Comparison of ENCODE assay signal across 38 cellular contexts in the genomic region with DNA sequence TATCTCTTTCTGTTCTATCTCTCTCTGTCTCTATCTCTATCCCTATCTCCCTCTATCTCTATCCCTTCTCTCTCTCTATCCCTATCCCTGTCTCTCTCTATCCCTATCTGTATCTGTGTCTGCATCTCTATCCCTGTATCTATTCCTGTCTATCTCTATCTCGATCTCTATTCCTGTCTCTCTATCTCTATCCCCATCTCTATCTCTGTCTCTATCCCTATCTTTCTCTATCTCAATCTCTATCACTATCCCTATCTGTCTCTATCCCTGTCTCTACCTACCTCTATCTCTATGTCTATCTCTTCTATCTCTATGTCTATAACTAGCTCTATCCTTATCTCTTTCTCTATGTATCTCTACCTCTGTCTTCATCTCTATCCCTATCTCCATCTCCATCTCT.
"Had no signal": no experiment of that assay in that cellular context is flagged by ENCODE, and none has a peak within 500 bp of the region (broad histone marks: within the 10 kb centered on the region; RNA-seq: fewer than 3 reads in every experiment).

No MANE protein-coding gene starts in this region.

- H3K4me1 ChIP-seq: adrenal gland, ascending aorta, body of pancreas, breast epithelium had no signal

- H3K4me1 Mint-ChIP-seq: activated naive CD4-positive, alpha-beta T cell treated with anti-CD3 and anti-CD28 coated beads, Interleukin-2, amount 10 ng/mL, durations not matched to agents 7 days and 5 days; activated naive CD4-positive, alpha-beta T cell treated with anti-CD3 and anti-CD28 coated beads, Interleukin-2, amount 50 U/mL, for 24 hours; activated naive CD8-positive, alpha-beta T cell treated with anti-CD3 and anti-CD28 coated beads for 36 hours; activated naive CD8-positive, alpha-beta T cell treated with anti-CD3 and anti-CD28 coated beads, Interleukin-2, amount 10 ng/mL, durations not matched to agents 7 days and 5 days; activated naive CD8-positive, alpha-beta T cell treated with anti-CD3 and anti-CD28 coated beads, Interleukin-2, amount 50 U/mL, for 24 hours; activated T-helper 17 cell treated with anti-CD3 and anti-CD28 coated beads, Interleukin-2, amount 50 U/mL, for 72 hours; brain; central memory CD8-positive, alpha-beta T cell had no signal

- H3K27me3 Mint-ChIP-seq: activated naive CD8-positive, alpha-beta T cell treated with anti-CD3 and anti-CD28 coated beads, Interleukin-2, amount 10 ng/mL, durations not matched to agents 7 days and 5 days; activated naive CD8-positive, alpha-beta T cell treated with anti-CD3 and anti-CD28 coated beads, Interleukin-2, amount 50 U/mL, for 24 hours; central memory CD8-positive, alpha-beta T cell had no signal

- H3K36me3 ChIP-seq: adrenal gland, ascending aorta, brain microvascular endothelial cell, breast epithelium, cardiac muscle cell had no signal

- H3K9me3 ChIP-seq: adrenal gland, ascending aorta, body of pancreas, breast epithelium had no signal

- H3K27ac Mint-ChIP-seq: activated naive CD4-positive, alpha-beta T cell treated with anti-CD3 and anti-CD28 coated beads for 36 hours; activated naive CD4-positive, alpha-beta T cell treated with anti-CD3 and anti-CD28 coated beads, Interleukin-2, amount 10 ng/mL, durations not matched to agents 7 days and 5 days; activated naive CD4-positive, alpha-beta T cell treated with anti-CD3 and anti-CD28 coated beads, Interleukin-2, amount 50 U/mL, for 24 hours; activated naive CD4-positive, alpha-beta T cell treated with anti-CD3 and anti-CD28 coated beads, Interleukin-2, amount 50 U/mL, for 72 hours; activated naive CD8-positive, alpha-beta T cell; activated naive CD8-positive, alpha-beta T cell treated with anti-CD3 and anti-CD28 coated beads for 36 hours; activated naive CD8-positive, alpha-beta T cell treated with anti-CD3 and anti-CD28 coated beads, Interleukin-2, amount 10 ng/mL, durations not matched to agents 7 days and 5 days; activated naive CD8-positive, alpha-beta T cell treated with anti-CD3 and anti-CD28 coated beads, Interleukin-2, amount 50 U/mL, for 24 hours; activated T-cell treated with anti-CD3 and anti-CD28 coated beads, Interleukin-2, amount 50 U/mL, for 24 hours; activated T-cell treated with anti-CD3 and anti-CD28 coated beads, Interleukin-2, amount 50 U/mL, for 72 hours; activated T-helper 1 cell treated with anti-CD3 and anti-CD28 coated beads, Interleukin-12 subunit alpha, Interleukin-12 subunit beta, Interleukin-2, Interleukin-4 antibody, amounts not matched to agents 30 ng/mL and 10 ng/mL and 1 ng/mL, durations not matched to agents 14 hours and 24 hours and 36 hours; activated T-helper 17 cell treated with anti-CD3 and anti-CD28 coated beads, Interleukin-2, amount 50 U/mL, for 72 hours; activated T-helper 2 cell treated with anti-CD3 and anti-CD28 coated beads, Interferon-gamma antibody, Interleukin-2, Interleukin-4, amounts not matched to agents 10 μg/mL and 5 μg/mL and 100 μg/mL, durations not matched to agents 14 hours and 24 hours and 36 hours; brain had no signal

- ATAC-seq: activated naive CD4-positive, alpha-beta T cell treated with anti-CD3 and anti-CD28 coated beads, Interleukin-2, amount 50 U/mL, for 72 hours; activated naive CD8-positive, alpha-beta T cell treated with anti-CD3 and anti-CD28 coated beads, Interleukin-2, amount 50 U/mL, for 24 hours; activated T-cell treated with anti-CD3 and anti-CD28 coated beads, Interleukin-2, amount 50 U/mL, for 4 hours; activated T-cell treated with anti-CD3 and anti-CD28 coated beads, Interleukin-2, amount 50 U/mL, for 72 hours; activated T-helper 17 cell treated with anti-CD3 and anti-CD28 coated beads, Interleukin-2, amount 50 U/mL, for 72 hours; body of pancreas had no signal

- DNase-seq: activated effector memory CD4-positive, alpha-beta T cell treated with anti-CD3 and anti-CD28 coated beads, Interleukin-2, amount 50 U/mL, for 16 hours; activated effector memory CD4-positive, alpha-beta T cell treated with Interleukin-2 at 50 U/mL for 16 hours; activated gamma-delta T cell; activated gamma-delta T cell treated with Interleukin-2 at 50 U/mL for 16 hours; activated naive CD4-positive, alpha-beta T cell; activated naive CD4-positive, alpha-beta T cell treated with anti-CD3 and anti-CD28 coated beads for 36 hours; activated naive CD4-positive, alpha-beta T cell treated with anti-CD3 and anti-CD28 coated beads, Interleukin-2, amount 10 ng/mL, durations not matched to agents 7 days and 5 days; activated naive CD4-positive, alpha-beta T cell treated with anti-CD3 and anti-CD28 coated beads, Interleukin-2, amount 50 U/mL, for 16 hours; activated naive CD4-positive, alpha-beta T cell treated with Interleukin-2 at 50 U/mL for 16 hours; activated naive CD8-positive, alpha-beta T cell treated with anti-CD3 and anti-CD28 coated beads for 36 hours; activated naive CD8-positive, alpha-beta T cell treated with anti-CD3 and anti-CD28 coated beads, Interleukin-2, amount 10 ng/mL, durations not matched to agents 7 days and 5 days; activated naive CD8-positive, alpha-beta T cell treated with anti-CD3 and anti-CD28 coated beads, Interleukin-2, amount 50 U/mL, for 24 hours; activated T-cell treated with anti-CD3 and anti-CD28 coated beads, Interleukin-2, amount 50 U/mL, for 24 hours; activated T-cell treated with anti-CD3 and anti-CD28 coated beads, Interleukin-2, amount 50 U/mL, for 4 hours; activated T-cell treated with anti-CD3 and anti-CD28 coated beads, Interleukin-2, amount 50 U/mL, for 48 hours; activated T-cell treated with anti-CD3 and anti-CD28 coated beads, Interleukin-2, amount 50 U/mL, for 72 hours; adrenal gland; amniotic stem cell; amygdala; anterior cingulate cortex; aorta; body of pancreas; brain microvascular endothelial cell; caudate nucleus; central memory CD4-positive, alpha-beta T cell; cerebellar nuclear complex had no signal

- H3K4me3 Mint-ChIP-seq: activated naive CD4-positive, alpha-beta T cell treated with anti-CD3 and anti-CD28 coated beads for 36 hours; activated naive CD4-positive, alpha-beta T cell treated with anti-CD3 and anti-CD28 coated beads, Interleukin-2, amount 10 ng/mL, durations not matched to agents 7 days and 5 days; activated naive CD4-positive, alpha-beta T cell treated with anti-CD3 and anti-CD28 coated beads, Interleukin-2, amount 50 U/mL, for 24 hours; activated naive CD8-positive, alpha-beta T cell; activated naive CD8-positive, alpha-beta T cell treated with anti-CD3 and anti-CD28 coated beads for 36 hours; activated naive CD8-positive, alpha-beta T cell treated with anti-CD3 and anti-CD28 coated beads, Interleukin-2, amount 10 ng/mL, durations not matched to agents 7 days and 5 days; activated naive CD8-positive, alpha-beta T cell treated with anti-CD3 and anti-CD28 coated beads, Interleukin-2, amount 50 U/mL, for 24 hours; activated T-cell treated with anti-CD3 and anti-CD28 coated beads, Interleukin-2, amount 50 U/mL, for 24 hours; activated T-cell treated with anti-CD3 and anti-CD28 coated beads, Interleukin-2, amount 50 U/mL, for 4 hours; activated T-cell treated with anti-CD3 and anti-CD28 coated beads, Interleukin-2, amount 50 U/mL, for 72 hours; activated T-helper 1 cell treated with anti-CD3 and anti-CD28 coated beads, Interleukin-12 subunit alpha, Interleukin-12 subunit beta, Interleukin-2, Interleukin-4 antibody, amounts not matched to agents 30 ng/mL and 10 ng/mL and 1 ng/mL, durations not matched to agents 14 hours and 24 hours and 36 hours; activated T-helper 17 cell treated with anti-CD3 and anti-CD28 coated beads, Interleukin-2, amount 50 U/mL, for 72 hours; brain; central memory CD8-positive, alpha-beta T cell had no signal

- H3K27ac ChIP-seq: adrenal gland, ascending aorta, body of pancreas, brain microvascular endothelial cell, breast epithelium, cardiac muscle cell had no signal

- H3K27me3 ChIP-seq: adrenal gland, ascending aorta, body of pancreas, brain microvascular endothelial cell, breast epithelium, cardiac muscle cell had no signal

- H3K9me3 Mint-ChIP-seq: activated naive CD4-positive, alpha-beta T cell treated with anti-CD3 and anti-CD28 coated beads for 36 hours; activated naive CD4-positive, alpha-beta T cell treated with anti-CD3 and anti-CD28 coated beads, Interleukin-2, amount 50 U/mL, for 24 hours; activated naive CD8-positive, alpha-beta T cell treated with anti-CD3 and anti-CD28 coated beads for 36 hours; activated naive CD8-positive, alpha-beta T cell treated with anti-CD3 and anti-CD28 coated beads, Interleukin-2, amount 50 U/mL, for 24 hours; activated T-cell treated with anti-CD3 and anti-CD28 coated beads, Interleukin-2, amount 50 U/mL, for 4 hours; brain had no signal

- FAIRE-seq: astrocyte had no signal

- H3K4me3 ChIP-seq: adrenal gland, ascending aorta, body of pancreas, breast epithelium, cardiac muscle cell had no signal
